Comparison of ENCODE assay signal across 32 cellular contexts in the genomic region with DNA sequence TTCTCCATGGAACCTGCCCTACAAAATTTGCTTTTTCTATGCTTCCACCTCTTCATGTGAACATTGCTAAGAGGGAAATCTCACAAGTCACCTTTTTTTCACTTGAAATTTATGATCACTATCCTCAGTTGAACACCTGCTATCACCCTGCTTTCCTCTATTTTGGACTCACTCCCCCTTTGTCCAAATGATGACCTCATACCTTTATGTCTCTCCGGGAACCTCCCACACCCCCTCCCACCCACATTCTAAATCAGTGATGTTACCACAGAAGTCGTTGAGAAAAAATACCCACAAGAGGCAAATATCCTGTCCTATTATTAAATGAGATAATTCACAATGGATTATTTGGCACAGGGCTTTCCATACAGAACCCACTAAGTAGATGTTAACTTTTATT.
"Had no signal": no experiment of that assay in that cellular context is flagged by ENCODE, and none has a peak within 500 bp of the region (broad histone marks: within the 10 kb centered on the region; RNA-seq: fewer than 3 reads in every experiment).

No MANE protein-coding gene starts in this region.

- H3K9me3 ChIP-seq: esophagus squamous epithelium, gastroesophageal sphincter, heart right ventricle had no signal

- H3K4me1 ChIP-seq: esophagus squamous epithelium had no signal

- DNase-seq: activated B cell treated with CpG ODN at 0.5 μM for 24 hours; activated CD4-positive, alpha-beta T cell treated with anti-CD3 and anti-CD28 coated beads for 48 hours; activated CD4-positive, alpha-beta T cell treated with anti-CD3 and anti-CD28 coated beads, Interleukin-2, amount 50 U/mL, for 1 hour; activated CD4-positive, alpha-beta T cell treated with anti-CD3 and anti-CD28 coated beads, Interleukin-2, amount 50 U/mL, for 48 hours; activated CD8-positive, alpha-beta memory T cell treated with anti-CD3 and anti-CD28 coated beads for 24 hours; activated CD8-positive, alpha-beta T cell treated with anti-CD3 and anti-CD28 coated beads for 36 hours; activated gamma-delta T cell; activated naive CD4-positive, alpha-beta T cell; activated naive CD4-positive, alpha-beta T cell treated with anti-CD3 and anti-CD28 coated beads, Interleukin-2, amount 10 ng/mL, durations not matched to agents 7 days and 5 days; activated naive CD8-positive, alpha-beta T cell treated with anti-CD3 and anti-CD28 coated beads, Interleukin-2, amount 10 ng/mL, durations not matched to agents 7 days and 5 days; activated T-cell treated with anti-CD3 and anti-CD28 coated beads, Interleukin-2, amount 50 U/mL, for 1 hour; activated T-cell treated with anti-CD3 and anti-CD28 coated beads, Interleukin-2, amount 50 U/mL, for 48 hours; anterior cingulate cortex; brain microvascular endothelial cell; cortex of kidney; dermis blood vessel endothelial cell; effector CD4-positive, alpha-beta T cell; effector memory CD8-positive, alpha-beta T cell; esophagus squamous epithelium; foreskin melanocyte; heart right ventricle; T-helper 1 cell; T-helper 17 cell; T1000; WERI-Rb-1 had no signal

- H3K4me3 ChIP-seq: esophagus squamous epithelium, gastroesophageal sphincter, heart right ventricle had no signal

- H3K27me3 ChIP-seq: brain microvascular endothelial cell, esophagus squamous epithelium, gastroesophageal sphincter, heart right ventricle had no signal

- FAIRE-seq: astrocyte, bronchial epithelial cell, colon had no signal

- ATAC-seq: activated CD4-positive, CD25-positive, alpha-beta regulatory T cell treated with anti-CD3 and anti-CD28 coated beads, Interleukin-2, amount 50 U/mL, for 24 hours; activated CD8-positive, alpha-beta T cell treated with anti-CD3 and anti-CD28 coated beads for 36 hours; activated naive CD4-positive, alpha-beta T cell treated with anti-CD3 and anti-CD28 coated beads, Interleukin-2, amount 50 U/mL, for 72 hours; effector memory CD8-positive, alpha-beta T cell; gastroesophageal sphincter; T-helper 17 cell had no signal

- H3K27ac ChIP-seq: brain microvascular endothelial cell, epithelial cell of prostate, esophagus squamous epithelium, gastroesophageal sphincter, heart right ventricle, WERI-Rb-1 had no signal

- H3K36me3 ChIP-seq: brain microvascular endothelial cell, esophagus squamous epithelium, gastroesophageal sphincter, heart right ventricle, WERI-Rb-1 had no signal
